In genomic region chr7:157151626-157152339, GRCh38 we compare ENCODE assay signal across 12 cellular contexts. TPM values are rescaled to one million over a fixed set of nuclear protein-coding genes. Genes with fewer than 3 reads are reported as not detected.
DNase-seq lines count a peak whose midpoint lies in the region; ATAC-seq and TF ChIP-seq lines count a peak whose summit lies in the region.
"Had no signal": no experiment of that assay in that cellular context is flagged by ENCODE, and none has a peak within 500 bp of the region (broad histone marks: within the 10 kb centered on the region; RNA-seq: fewer than 3 reads in every experiment).

No MANE protein-coding gene starts in this region.

- H3K9me3 Mint-ChIP-seq in GM23338 (no peaks in the 10 kb centered on the region), H9 (no peaks in the 10 kb centered on the region)
- no peaks in the 10 kb centered on the region for H3K9me3 Mint-ChIP-seq in activated naive CD8-positive, alpha-beta T cell treated with anti-CD3 and anti-CD28 coated beads, Interleukin-2, amount 50 U/mL, for 24 hours

- H3K4me3 ChIP-seq in GM23338 (no peak overlapping the region), lung (no peak overlapping the region)
- H3K4me3 ChIP-seq: MG63, upper lobe of right lung had no signal

- H3K4me1 ChIP-seq in GM23338 (ENCODE audit: insufficient read depth) (peaks cover 40% of the 10 kb centered on the region), lung (ENCODE audit: control insufficient read depth in 2 of 2, insufficient read depth in 2 of 2, low read length in 2 of 2) (peaks cover 5 to 7% of the 10 kb centered on the region in 2 donors), H9 (ENCODE audit: insufficient read depth, low read length) (peaks cover 3% of the 10 kb centered on the region; the same call in 1 of the 2 replicates)

- no peak overlapping the region for H2BK20ac ChIP-seq in H9 (ENCODE audit: low read depth, low read length, poor library complexity, severe bottlenecking)

- no peak overlapping the region for H3K4ac ChIP-seq in H9 (ENCODE audit: low read depth, low read length)

- H3K4me2 ChIP-seq in GM23338 (0 out of 2 replicates have a peak overlapping the region, but pooled peaks have one; percentile 15), H9 (ENCODE audit: insufficient read depth, insufficient read length, low read length) (no peak overlapping the region)

- H2AK5ac ChIP-seq in H9 (ENCODE audit: insufficient read length, low read length): no peak overlapping the region

- H2AFZ ChIP-seq in GM23338: no peak overlapping the region
- H2AFZ ChIP-seq in H9 (ENCODE audit: low read length): no peak overlapping the region

- no peak overlapping the region for H3K23ac ChIP-seq in H9 (ENCODE audit: insufficient read length, low read depth, low read length)

- peaks cover 11% of the 10 kb centered on the region for H3K27me3 Mint-ChIP-seq in GM23338 (ENCODE audit: insufficient read depth, low read depth, poor library complexity)
- no peaks in the 10 kb centered on the region for H3K27me3 Mint-ChIP-seq in activated naive CD8-positive, alpha-beta T cell treated with anti-CD3 and anti-CD28 coated beads, Interleukin-2, amount 50 U/mL, for 24 hours
- no peaks in the 10 kb centered on the region for H3K27me3 Mint-ChIP-seq in H9 (ENCODE audit: low read depth)

- no peak overlapping the region for H4K5ac ChIP-seq in H9 (ENCODE audit: insufficient read length, low read depth, low read length)

- peak overlapping the region; percentile 31; the same call in 1 of the 2 replicates for H3K27ac ChIP-seq in 22Rv1
- H3K27ac ChIP-seq in GM23338 (ENCODE audit: low read depth): peak overlapping the region; percentile 34; the same call in 1 of the 2 replicates
- H3K27ac ChIP-seq in lung (ENCODE audit: low read depth in 1 of 2, low read length in 1 of 2): no peak overlapping the region
- H3K27ac ChIP-seq in H9 (ENCODE audit: insufficient read length, low read depth, low read length): no peak overlapping the region
- H3K27ac ChIP-seq: upper lobe of right lung had no signal

- H3K56ac ChIP-seq in H9 (ENCODE audit: insufficient read length, low read depth, low read length): no peak overlapping the region

- peaks cover 15% of the 10 kb centered on the region for H3K79me1 ChIP-seq in H9 (ENCODE audit: insufficient read depth, low read depth, low read length, poor library complexity, severe bottlenecking)

- H4K20me1 ChIP-seq in GM23338 (replicated peaks; ENCODE audit: insufficient read depth) (peaks cover 72% of the 10 kb centered on the region), H9 (ENCODE audit: control insufficient read depth, insufficient read depth, insufficient read length) (peaks cover 4% of the 10 kb centered on the region)

- H3K4me1 Mint-ChIP-seq in GM23338: peaks cover 61% of the 10 kb centered on the region
- peaks cover 69% of the 10 kb centered on the region for H3K4me1 Mint-ChIP-seq in activated naive CD8-positive, alpha-beta T cell treated with anti-CD3 and anti-CD28 coated beads, Interleukin-2, amount 50 U/mL, for 24 hours
- peaks cover 36 to 45% of the 10 kb centered on the region in 2 experiments for H3K4me1 Mint-ChIP-seq in H9

- H3T11ph ChIP-seq in H9 (ENCODE audit: low read length): no peak overlapping the region

- H3K36me3 ChIP-seq in GM23338 (ENCODE audit: insufficient read depth): no peaks in the 10 kb centered on the region
- peaks cover 0 to 2% of the 10 kb centered on the region in 2 donors for H3K36me3 ChIP-seq in lung (ENCODE audit: control insufficient read depth in 2 of 2, insufficient read depth in 2 of 2, low read length in 2 of 2)
- H3K36me3 ChIP-seq: MG63, upper lobe of right lung had no signal

- no peak overlapping the region for H3K18ac ChIP-seq in H9 (ENCODE audit: insufficient read length, low read depth, low read length)

- no peaks in the 10 kb centered on the region for H3K9me2 ChIP-seq in GM23338 (ENCODE audit: insufficient read depth)

- no peak overlapping the region for H2BK5ac ChIP-seq in H9 (ENCODE audit: insufficient read length, low read length)

- peaks cover 100% of the 10 kb centered on the region for H3K79me2 ChIP-seq in GM23338 (replicated peaks; ENCODE audit: insufficient read depth)
- H3K79me2 ChIP-seq in H9 (ENCODE audit: insufficient read depth, low read length): peaks cover 57% of the 10 kb centered on the region; the same call in 1 of the 2 replicates

- H4K8ac ChIP-seq in H9 (replicated peaks; ENCODE audit: insufficient read length, low read depth, low read length): no peak overlapping the region

- H3K27me3 ChIP-seq in GM23338 (ENCODE audit: insufficient read depth): no peaks in the 10 kb centered on the region
- H3K27me3 ChIP-seq in lung (ENCODE audit: control insufficient read depth, insufficient read depth): no peaks in the 10 kb centered on the region
- no peaks in the 10 kb centered on the region for H3K27me3 ChIP-seq in H9 (ENCODE audit: insufficient read depth, low read length)
- H3K27me3 ChIP-seq: MG63, upper lobe of right lung had no signal

- H3K27ac Mint-ChIP-seq in GM23338 (no peak overlapping the region), H9 (peak overlapping the region in 1 of 3 experiments; percentile 13; a peak in 3 of 7 replicates)
- H3K27ac Mint-ChIP-seq in activated naive CD8-positive, alpha-beta T cell treated with anti-CD3 and anti-CD28 coated beads, Interleukin-2, amount 50 U/mL, for 24 hours: peak overlapping the region; percentile 53

- no peaks in the 10 kb centered on the region for H3F3A ChIP-seq in GM23338 (replicated peaks; ENCODE audit: low read depth)

- H3K4me3 Mint-ChIP-seq in GM23338 (no peak overlapping the region), H9 (no peak overlapping the region)
- H3K4me3 Mint-ChIP-seq in activated naive CD8-positive, alpha-beta T cell treated with anti-CD3 and anti-CD28 coated beads, Interleukin-2, amount 50 U/mL, for 24 hours: no peak overlapping the region

- H3K14ac ChIP-seq in H9 (ENCODE audit: insufficient read depth, low read length): no peak overlapping the region

- no peak overlapping the region for H2BK12ac ChIP-seq in H9 (ENCODE audit: insufficient read length, low read depth, low read length)

- ATAC-seq in GM23338 (peak; percentile 14; the same call in 1 of the 3 replicates), lung (ENCODE audit: insufficient read depth, low FRiP score) (no peak)
- no peak for ATAC-seq in activated naive CD8-positive, alpha-beta T cell treated with anti-CD3 and anti-CD28 coated beads, Interleukin-2, amount 50 U/mL, for 24 hours
- ATAC-seq: upper lobe of right lung had no signal

- H2BK15ac ChIP-seq in H9 (ENCODE audit: low read depth, low read length): no peak overlapping the region

- TF ChIP-seq CTCF in 22Rv1 (IDR thresholded peaks at IDR 0.05): no peak
- no peak for TF ChIP-seq CTCF in GM23338 (conservative IDR thresholded peaks at IDR 0.05; ENCODE audit: low read depth in 2 of 2)
- TF ChIP-seq CTCF in lung (IDR thresholded peaks at IDR 0.05; ENCODE audit: control extremely low read depth, extremely low read depth): no peak
- TF ChIP-seq CTCF in H9 (conservative IDR thresholded peaks at IDR 0.05): no peak

- H3K9me3 ChIP-seq in lung (ENCODE audit: control insufficient read depth in 2 of 2, insufficient read depth in 1 of 2, low read length in 1 of 2) (no peaks in the 10 kb centered on the region), H9 (ENCODE audit: control insufficient read depth, low read depth, low read length) (no peaks in the 10 kb centered on the region)
- H3K9me3 ChIP-seq: MG63, upper lobe of right lung had no signal

- 95% methylated on average over 5 of the region's 5 CpGs for WGBS in lung, 2 donors
- no CpG with 5 or more reads among the region's 5 CpGs for WGBS in H9 (ENCODE audit: extremely low coverage, insufficient read length, low lambda C conversion rate)

- no peak overlapping the region for H2BK120ac ChIP-seq in H9 (ENCODE audit: low read depth, low read length, poor library complexity, severe bottlenecking)

- no peak overlapping the region for H4K91ac ChIP-seq in H9 (ENCODE audit: insufficient read length, low read depth, low read length)

- H3K36me3 Mint-ChIP-seq in GM23338 (ENCODE audit: low read depth) (peaks cover 10% of the 10 kb centered on the region), H9 (ENCODE audit: insufficient read depth in 1 of 3, low read depth in 3 of 3) (peaks cover 0 to 12% (median 0%) of the 10 kb centered on the region in 3 experiments; a peak in 4 of 7 replicates)
- H3K36me3 Mint-ChIP-seq in activated naive CD8-positive, alpha-beta T cell treated with anti-CD3 and anti-CD28 coated beads, Interleukin-2, amount 50 U/mL, for 24 hours (ENCODE audit: low read depth): peaks cover 19% of the 10 kb centered on the region

- no peak overlapping the region for H3K9ac ChIP-seq in H9 (ENCODE audit: extremely low read depth, insufficient read length, low read length)

- DNase-seq in GM23338 (ENCODE audit: low spot score) (no peak), lung (ENCODE audit: low spot score) (peak; percentile 11), NCI-H226 (no peak), H9 (no peak)
- DNase-seq in activated naive CD8-positive, alpha-beta T cell treated with anti-CD3 and anti-CD28 coated beads, Interleukin-2, amount 50 U/mL, for 24 hours: no peak
- no peak for DNase-seq in stimulated activated CD4-positive, alpha-beta T cell treated with anti-CD3 and anti-CD28 coated beads, Interleukin-4, amount 100 ng/mL, for 24 hours
- DNase-seq in effector CD4-positive, alpha-beta T cell: no peak
- DNase-seq: effector CD8-positive, alpha-beta T cell; foreskin fibroblast; MG63; upper lobe of right lung had no signal

- no peaks in the 10 kb centered on the region for H3K23me2 ChIP-seq in H9 (ENCODE audit: insufficient read length, low read depth, low read length, poor library complexity, severe bottlenecking)

TF ChIP-seq in GM23338, 12 proteins besides CTCF, POLR2A, EP300 and RAD21 (continues in another document):
- TF ChIP-seq NANOG (IDR thresholded peaks at IDR 0.05; ENCODE audit: borderline replicate concordance) (no peak), JUNB (IDR thresholded peaks at IDR 0.05; ENCODE audit: unreplicated experiment) (no peak), STAT1 (IDR thresholded peaks at IDR 0.05; ENCODE audit: unreplicated experiment) (no peak), ZNF114 (CRISPR knock-in tag; IDR thresholded peaks at IDR 0.05) (no peak), POLR2AphosphoS5 (IDR thresholded peaks at IDR 0.05; ENCODE audit: low read depth) (no peak)

RNA-seq across cellular contexts. Expression of gene UBE3C, which starts 13.1 kb away (rescaled TPM):
- 76.2 and 76.9 TPM in 2 replicates for total RNA-seq in GM23338 (2014; rRNA removed; shearing (Covaris generic))
- polyA plus RNA-seq in GM23338 (2016; fragmentation: Nextera tagmentation; extraction: Ambion mirVana): 13.6 and 16.8 TPM in 2 replicates
- 10 to 100 TPM; 57.3 to 91.8 TPM for total RNA-seq in lung
- polyA plus RNA-seq in lung: 10 to 100 TPM; 12.7 to 34.8 TPM
- total RNA-seq in H9 (2021): 59.4 and 63.3 TPM in 2 replicates

Comparison
In these comparisons a context has a peak if more than half of its experiments do, and no peak if none do; other contexts are left out.
1. H3K27ac ChIP-seq: peak in 22Rv1 (single experiment) and GM23338 (single experiment); none in lung (0 of 2) and H9 (single experiment).